Comparison of ENCODE assay signal across 31 cellular contexts in the genomic region with DNA sequence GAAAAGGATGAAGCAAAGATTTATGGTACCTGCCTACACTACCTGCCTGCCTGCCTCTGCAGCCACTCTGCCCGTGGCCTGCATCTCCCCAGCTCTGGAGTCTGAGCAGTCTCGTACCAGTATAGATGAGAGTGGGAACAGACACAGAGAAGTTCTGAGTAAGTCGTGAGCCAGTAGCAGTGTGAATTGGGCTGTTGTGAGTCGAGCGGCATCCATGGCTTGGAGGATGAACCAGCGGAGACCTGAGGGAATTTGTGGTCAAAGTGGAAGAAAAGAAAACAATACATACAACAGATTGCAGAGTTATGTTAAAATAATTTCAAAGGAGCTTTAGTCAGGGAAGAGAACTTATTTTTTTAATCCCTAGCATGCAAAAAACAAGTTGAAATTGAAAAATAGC. TPM values are rescaled to one million over a fixed set of nuclear protein-coding genes. Genes with fewer than 3 reads are reported as not detected.
A peak's percentile ranks its signal among the peaks of the same experiment; 100 is the strongest.
DNase-seq lines count a peak whose midpoint lies in the region; FAIRE-seq and TF ChIP-seq lines count a peak whose summit lies in the region.
"Had no signal": no experiment of that assay in that cellular context is flagged by ENCODE, and none has a peak within 500 bp of the region (broad histone marks: within the 10 kb centered on the region; RNA-seq: fewer than 3 reads in every experiment).

No MANE protein-coding gene starts in this region.

- TF ChIP-seq CTCF in astrocyte of the spinal cord (IDR thresholded peaks at IDR 0.05; ENCODE audit: low read depth, low read length) (no peak), fibroblast of the aortic adventitia (IDR thresholded peaks at IDR 0.05; ENCODE audit: insufficient read depth, low read length) (no peak)

- peak; percentile 93 for FAIRE-seq in HTR-8/SVneo (lab: Jason Lieb, UNC)
- FAIRE-seq: endometrium, GM12878, TTC549 had no signal

- DNase-seq in HTR-8/SVneo (ENCODE audit: insufficient read length, low spot score) (no peak), astrocyte of the spinal cord (ENCODE audit: low read depth, low spot score) (peak; percentile 52), fibroblast of the aortic adventitia (ENCODE audit: low read depth) (peak; percentile 19), smooth muscle cell of the brain vasculature (ENCODE audit: low read depth, low spot score) (peak; percentile 57), NCI-H82 treated with DMSO at 0.1 percent for 48 hours (lab: John Stamatoyannopoulos, UW; ENCODE audit: unreplicated experiment) (no peak), MV-4-11 (lab: John Stamatoyannopoulos, UW) (no peak)
- no peak for DNase-seq in activated naive CD4-positive, alpha-beta T cell (lab: John Stamatoyannopoulos, UW)
- DNase-seq: activated CD4-positive, alpha-beta memory T cell treated with anti-CD3 and anti-CD28 coated beads, Interleukin-2, amount 10 ng/mL, durations not matched to agents 7 days and 5 days; activated CD4-positive, CD25-positive, alpha-beta regulatory T cell treated with anti-CD3 and anti-CD28 coated beads, Interleukin-2, amount 50 U/mL, for 72 hours; activated naive CD4-positive, alpha-beta T cell treated with anti-CD3 and anti-CD28 coated beads, Interleukin-2, amount 50 U/mL, for 16 hours; BE2C; CD8-positive, alpha-beta T cell; central memory CD4-positive, alpha-beta T cell; DMS 273 treated with DMSO at 0.1 percent for 48 hours; H7; KBM-7; lower lobe of right lung; mucosa of descending colon; NCI-H1417; NCI-H2029; NCI-H524 treated with DMSO at 0.1 percent for 48 hours; spleen; stimulated activated CD4-positive, alpha-beta T cell treated with anti-CD3 and anti-CD28 coated beads, Interleukin-2, amount 100 ng/mL, for 24 hours; T-helper 17 cell had no signal

- in situ Hi-C loops in astrocyte of the spinal cord (cut with HindIII; ENCODE audit: low sequenced_read_pairs) = no loop called here

- H3K4me3 ChIP-seq in astrocyte of the spinal cord (ENCODE audit: low read depth, low read length) = no peak overlapping the region
- no peak overlapping the region for H3K4me3 ChIP-seq in fibroblast of the aortic adventitia (ENCODE audit: low read depth, low read length)
- H3K4me3 ChIP-seq: esophagus muscularis mucosa, gastroesophageal sphincter, GM12878, hepatocyte, lower lobe of right lung, mucosa of descending colon, spleen, vagina had no signal

RNA-seq across cellular contexts. Expression of gene C2CD5, which starts 25.3 kb away (rescaled TPM):
- total RNA-seq in fibroblast of the aortic adventitia (ENCODE audit: low replicate concordance) = 24.5 and 31.2 TPM in 2 replicates

Comparison
In these comparisons a context has a peak if more than half of its experiments do, and no peak if none do; other contexts are left out.
1. DNase-seq: peak in astrocyte of the spinal cord (single experiment), fibroblast of the aortic adventitia (single experiment) and smooth muscle cell of the brain vasculature (single experiment); none in HTR-8/SVneo (single experiment), activated naive CD4-positive, alpha-beta T cell (0 of 4), NCI-H82 treated with DMSO at 0.1 percent for 48 hours (single experiment) and MV-4-11 (single experiment).